ENCODE assay signal across 18 cellular contexts in genomic region chr6:157159339-157159738, GRCh38.
DNase-seq lines count a peak whose midpoint lies in the region; ATAC-seq and TF ChIP-seq lines count a peak whose summit lies in the region.
"Had no signal": no experiment of that assay in that cellular context is flagged by ENCODE, and none has a peak within 500 bp of the region (broad histone marks: within the 10 kb centered on the region; RNA-seq: fewer than 3 reads in every experiment).

No MANE protein-coding gene starts in this region.

- no peak for DNase-seq in activated naive CD4-positive, alpha-beta T cell treated with Interleukin-2 at 50 U/mL for 16 hours
- DNase-seq in activated B cell treated with CpG ODN at 0.5 μM for 24 hours, result no peak
- no peak for DNase-seq in mesendoderm
- DNase-seq in upper lobe of right lung, result no peak
- DNase-seq in esophagus squamous epithelium (lab: John Stamatoyannopoulos, UW), result no peak
- DNase-seq: Caco-2, GDM1, KG1, NCI-H1417, NCI-H187, NCI-H226, SHP77 had no signal

- no peak overlapping the region for H2AK5ac ChIP-seq in mesendoderm (ENCODE audit: low read length)

- no CpG with 5 or more reads among the region's 4 CpGs for WGBS in mesendoderm (ENCODE audit: extremely low coverage, insufficient coverage, low lambda C conversion rate)
- WGBS in esophagus squamous epithelium, 2 donors, result 76 to 84% methylated on average over 4 of the region's 4 CpGs

- H3K4me1 ChIP-seq in mesendoderm (ENCODE audit: control insufficient read depth, low read depth, low read length) (peaks cover 16% of the 10 kb centered on the region), upper lobe of right lung (peaks cover 4% of the 10 kb centered on the region), esophagus squamous epithelium (no peaks in the 10 kb centered on the region)
- H3K4me1 ChIP-seq: Caco-2 had no signal

- no peaks in the 10 kb centered on the region for H3K79me2 ChIP-seq in mesendoderm (ENCODE audit: control insufficient read depth, insufficient read depth, low read length)

- H3K27ac ChIP-seq in mesendoderm (ENCODE audit: low read depth, low read length), result peak overlapping the region; percentile 57
- H3K27ac ChIP-seq in upper lobe of right lung, result peak overlapping the region; percentile 24
- H3K27ac ChIP-seq in esophagus squamous epithelium, result no peak overlapping the region
- H3K27ac ChIP-seq: 22Rv1 had no signal

- intact Hi-C loops in activated B cell treated with CpG ODN at 0.5 μM for 24 hours (cut with micrococcal nuclease), result no loop called here
- intact Hi-C loops in upper lobe of right lung (cut with DNase I), result no loop called here
- intact Hi-C loops in esophagus squamous epithelium (cut with DNase I), result no loop called here

- H3K9me3 ChIP-seq in upper lobe of right lung (no peaks in the 10 kb centered on the region), esophagus squamous epithelium (no peaks in the 10 kb centered on the region)
- H3K9me3 ChIP-seq: Caco-2, HAP-1 had no signal

- H3K27me3 Mint-ChIP-seq in activated naive CD4-positive, alpha-beta T cell treated with anti-CD3 and anti-CD28 coated beads, Interleukin-2, amount 50 U/mL, for 24 hours, result no peaks in the 10 kb centered on the region
- no peaks in the 10 kb centered on the region for H3K27me3 Mint-ChIP-seq in activated B cell treated with CpG ODN at 0.5 μM for 24 hours
- H3K27me3 Mint-ChIP-seq: B cell had no signal

- no peak overlapping the region for H3K23ac ChIP-seq in mesendoderm (ENCODE audit: low read length)

- H3K4me3 Mint-ChIP-seq in activated naive CD4-positive, alpha-beta T cell treated with anti-CD3 and anti-CD28 coated beads, Interleukin-2, amount 50 U/mL, for 24 hours, result no peak overlapping the region
- no peak overlapping the region for H3K4me3 Mint-ChIP-seq in activated B cell treated with CpG ODN at 0.5 μM for 24 hours
- H3K4me3 Mint-ChIP-seq: B cell had no signal

- H3K4me1 Mint-ChIP-seq in activated naive CD4-positive, alpha-beta T cell treated with anti-CD3 and anti-CD28 coated beads, Interleukin-2, amount 50 U/mL, for 24 hours, result peaks cover 3% of the 10 kb centered on the region
- no peaks in the 10 kb centered on the region for H3K4me1 Mint-ChIP-seq in activated B cell treated with CpG ODN at 0.5 μM for 24 hours
- H3K4me1 Mint-ChIP-seq: B cell had no signal

- H4K5ac ChIP-seq in mesendoderm (ENCODE audit: low read length), result no peak overlapping the region

- TF ChIP-seq CTCF in activated B cell treated with CpG ODN at 0.5 μM for 24 hours (IDR thresholded peaks at IDR 0.05) (no peak), upper lobe of right lung (IDR thresholded peaks at IDR 0.05) (no peak), esophagus squamous epithelium (IDR thresholded peaks at IDR 0.05) (no peak)

- no peak overlapping the region for H4K8ac ChIP-seq in mesendoderm (ENCODE audit: low read depth, low read length)

- H3K18ac ChIP-seq in mesendoderm (ENCODE audit: low read length), result no peak overlapping the region

- H3K36me3 ChIP-seq in mesendoderm (ENCODE audit: control insufficient read depth, insufficient read depth, low read length) (no peaks in the 10 kb centered on the region), upper lobe of right lung (no peaks in the 10 kb centered on the region), esophagus squamous epithelium (peaks cover 0 to 76% (median 6%) of the 10 kb centered on the region in 3 donors)
- H3K36me3 ChIP-seq: HAP-1 had no signal

- no peaks in the 10 kb centered on the region for H3K9me3 Mint-ChIP-seq in activated naive CD4-positive, alpha-beta T cell treated with anti-CD3 and anti-CD28 coated beads, Interleukin-2, amount 50 U/mL, for 24 hours
- H3K9me3 Mint-ChIP-seq in activated B cell treated with CpG ODN at 0.5 μM for 24 hours, result no peaks in the 10 kb centered on the region

- H3K9ac ChIP-seq in mesendoderm (ENCODE audit: low read length), result no peak overlapping the region

- CTCF ChIA-PET in activated B cell treated with CpG ODN at 0.5 μM for 24 hours (lab: Charles Lee), result no interaction called here

- peaks cover 2% of the 10 kb centered on the region for H3K79me1 ChIP-seq in mesendoderm (ENCODE audit: low read length)

- POLR2A ChIA-PET in activated B cell treated with CpG ODN at 0.5 μM for 24 hours (lab: Charles Lee), result no interaction called here

- no peak overlapping the region for H2BK120ac ChIP-seq in mesendoderm (ENCODE audit: low read depth, low read length)

- H3K27me3 ChIP-seq in mesendoderm (ENCODE audit: insufficient read depth, low read length, poor library complexity) (no peaks in the 10 kb centered on the region), upper lobe of right lung (no peaks in the 10 kb centered on the region), esophagus squamous epithelium (no peaks in the 10 kb centered on the region)

- ATAC-seq in activated B cell treated with CpG ODN at 0.5 μM for 24 hours (ENCODE audit: low read depth) (no peak), upper lobe of right lung (peak; percentile 43), HG03439 (IDR thresholded peaks at IDR 0.05; ENCODE audit: unreplicated experiment) (no peak), GM19395 (IDR thresholded peaks at IDR 0.05; ENCODE audit: unreplicated experiment) (no peak)

- H3K4ac ChIP-seq in mesendoderm (ENCODE audit: low read depth, low read length), result no peak overlapping the region

- H2BK15ac ChIP-seq in mesendoderm (replicated peaks; ENCODE audit: low read depth), result no peak overlapping the region

- peaks cover 15% of the 10 kb centered on the region for H3K36me3 Mint-ChIP-seq in activated naive CD4-positive, alpha-beta T cell treated with anti-CD3 and anti-CD28 coated beads, Interleukin-2, amount 50 U/mL, for 24 hours
- H3K36me3 Mint-ChIP-seq in activated B cell treated with CpG ODN at 0.5 μM for 24 hours (ENCODE audit: low read depth), result peaks cover 68% of the 10 kb centered on the region

- no peak overlapping the region for H3K56ac ChIP-seq in mesendoderm (ENCODE audit: low read length)

- H3K4me3 ChIP-seq in mesendoderm (ENCODE audit: low read length), result no peak overlapping the region
- H3K4me3 ChIP-seq in upper lobe of right lung, result no peak overlapping the region
- H3K4me3 ChIP-seq in esophagus squamous epithelium, result no peak overlapping the region
- H3K4me3 ChIP-seq: HAP-1 had no signal

- H2BK5ac ChIP-seq in mesendoderm (ENCODE audit: low read length), result no peak overlapping the region

- TF ChIP-seq POLR2A in esophagus squamous epithelium (IDR thresholded peaks at IDR 0.05), result no peak

- H3K4me2 ChIP-seq in mesendoderm (ENCODE audit: low read length), result no peak overlapping the region

- H3K27ac Mint-ChIP-seq in activated naive CD4-positive, alpha-beta T cell treated with anti-CD3 and anti-CD28 coated beads, Interleukin-2, amount 50 U/mL, for 24 hours, result peak overlapping the region; percentile 35
- H3K27ac Mint-ChIP-seq in activated B cell treated with CpG ODN at 0.5 μM for 24 hours, result peak overlapping the region; percentile 14
- H3K27ac Mint-ChIP-seq: B cell had no signal

Comparison
In these comparisons a context has a peak if more than half of its experiments do, and no peak if none do; other contexts are left out.
1. H3K27ac ChIP-seq: peak in mesendoderm (single experiment) and upper lobe of right lung (single experiment); none in esophagus squamous epithelium (0 of 4).